ENCODE assay signal across 24 cellular contexts in the genomic region with DNA sequence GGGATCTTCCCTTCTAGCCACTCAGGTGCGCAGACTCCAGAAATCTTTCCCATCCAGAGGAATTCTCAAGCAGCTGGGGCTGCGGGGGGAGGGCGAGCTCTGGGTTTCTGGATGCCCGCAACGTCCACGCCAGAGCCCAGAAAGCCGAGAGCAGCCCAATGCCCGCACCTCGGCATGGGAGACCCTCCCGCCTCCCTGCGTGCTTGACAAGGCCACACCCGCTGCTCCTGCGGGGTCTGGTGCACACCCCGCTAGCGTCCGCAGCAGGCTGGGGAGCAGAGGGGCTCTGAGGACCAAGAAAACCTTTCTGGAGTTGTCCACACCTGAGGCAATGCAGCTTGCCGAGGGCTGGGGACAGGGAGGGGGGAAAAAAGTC.
DNase-seq lines count a peak whose midpoint lies in the region; ATAC-seq and TF ChIP-seq lines count a peak whose summit lies in the region.
"Had no signal": no experiment of that assay in that cellular context is flagged by ENCODE, and none has a peak within 500 bp of the region (broad histone marks: within the 10 kb centered on the region; RNA-seq: fewer than 3 reads in every experiment).

No MANE protein-coding gene starts in this region.

- H2AFZ ChIP-seq in SK-N-SH (ENCODE audit: low read depth): no peak overlapping the region
- H2AFZ ChIP-seq: GM23248 had no signal

- no peaks in the 10 kb centered on the region for H3K27me3 Mint-ChIP-seq in endodermal cell (ENCODE audit: insufficient read depth)
- no peaks in the 10 kb centered on the region for H3K27me3 Mint-ChIP-seq in activated T-cell treated with anti-CD3 and anti-CD28 coated beads, Interleukin-2, amount 50 U/mL, for 72 hours (ENCODE audit: low read depth)
- H3K27me3 Mint-ChIP-seq: CD4-positive, alpha-beta memory T cell had no signal

- H3K4me1 ChIP-seq in SK-N-SH (ENCODE audit: control insufficient read depth in 1 of 2, insufficient read depth in 2 of 2, low read depth in 1 of 2, low read length in 1 of 2): peaks cover 0 to 5% of the 10 kb centered on the region in 2 experiments; a peak in 1 of 4 replicates
- no peaks in the 10 kb centered on the region for H3K4me1 ChIP-seq in endodermal cell (ENCODE audit: control insufficient read depth, insufficient read depth, low read length)
- peaks cover 7% of the 10 kb centered on the region for H3K4me1 ChIP-seq in iPS-18a (ENCODE audit: control insufficient read depth, low read depth, low read length)
- H3K4me1 ChIP-seq in rectal smooth muscle tissue (ENCODE audit: control insufficient read depth, insufficient read depth, low read length): peaks cover 6% of the 10 kb centered on the region
- peaks cover 0 to 4% of the 10 kb centered on the region in 2 donors for H3K4me1 ChIP-seq in adrenal gland (replicated peaks in 1 of 2)
- H3K4me1 ChIP-seq: SJCRH30 had no signal

- ATAC-seq in SK-N-SH treated with all-trans-retinoic acid at 6 μM for 48 hours: no peak
- ATAC-seq in activated T-cell treated with anti-CD3 and anti-CD28 coated beads, Interleukin-2, amount 50 U/mL, for 72 hours (replicated peaks in 1 of 2): no peak
- ATAC-seq: GM12878 had no signal

- H3K4me1 Mint-ChIP-seq in endodermal cell: no peaks in the 10 kb centered on the region
- H3K4me1 Mint-ChIP-seq in activated T-cell treated with anti-CD3 and anti-CD28 coated beads, Interleukin-2, amount 50 U/mL, for 72 hours (ENCODE audit: low read depth): no peaks in the 10 kb centered on the region

- H3K4me2 ChIP-seq in SK-N-SH: no peak overlapping the region
- H3K4me2 ChIP-seq: BLaER1 treated with 17β-estradiol and CSF1 and Interleukin-3, amounts not matched to agents 10 nM and 100 nM had no signal

- peaks cover 66% of the 10 kb centered on the region for H3K36me3 Mint-ChIP-seq in endodermal cell (ENCODE audit: low read depth)
- peaks cover 13 to 25% of the 10 kb centered on the region in 2 donors for H3K36me3 Mint-ChIP-seq in activated T-cell treated with anti-CD3 and anti-CD28 coated beads, Interleukin-2, amount 50 U/mL, for 72 hours (ENCODE audit: insufficient read depth in 2 of 2)

- CTCF ChIA-PET in SK-N-SH (lab: Yijun Ruan, JAX): no interaction called here

- TF ChIP-seq POLR2A in adrenal gland (IDR thresholded peaks at IDR 0.05): no peak

- no peaks in the 10 kb centered on the region for H3K9me2 ChIP-seq in SK-N-SH

- TF ChIP-seq CTCF in SK-N-SH (IDR thresholded peaks at IDR 0.05) (no peak), endodermal cell (conservative IDR thresholded peaks at IDR 0.05) (no peak), adrenal gland (IDR thresholded peaks at IDR 0.05) (no peak)

- no peak for TF ChIP-seq RAD21 in SK-N-SH (IDR thresholded peaks at IDR 0.05; ENCODE audit: low read length)

- POLR2A ChIA-PET in SK-N-SH (lab: Yijun Ruan, JAX): no interaction called here

- H3K27ac ChIP-seq in SK-N-SH (ENCODE audit: low read depth in 2 of 2, low read length in 1 of 2) (no peak overlapping the region), endodermal cell (ENCODE audit: low read depth, low read length) (no peak overlapping the region), iPS-18a (ENCODE audit: low read length) (no peak overlapping the region), rectal smooth muscle tissue (ENCODE audit: low read depth, low read length) (peak overlapping the region; percentile 64), adrenal gland (peak overlapping the region in 1 of 5 donors; percentile 5)
- H3K27ac ChIP-seq: 22Rv1; BLaER1 treated with 17β-estradiol and CSF1 and Interleukin-3, amounts not matched to agents 10 nM and 100 nM; GM23248; SJCRH30 had no signal

- H3K4me3 Mint-ChIP-seq in endodermal cell: no peak overlapping the region
- H3K4me3 Mint-ChIP-seq in activated T-cell treated with anti-CD3 and anti-CD28 coated beads, Interleukin-2, amount 50 U/mL, for 72 hours: no peak overlapping the region
- H3K4me3 Mint-ChIP-seq: CD4-positive, alpha-beta memory T cell had no signal

- TF ChIP-seq EP300 in SK-N-SH (IDR thresholded peaks at IDR 0.05; ENCODE audit: borderline replicate concordance in 1 of 2, low read depth in 1 of 2, low read length in 1 of 2): no peak

- peaks cover 4% of the 10 kb centered on the region for H3F3A ChIP-seq in SK-N-SH (replicated peaks; ENCODE audit: insufficient read depth)

- 98% methylated on average over 17 of the region's 17 CpGs for WGBS in SK-N-SH (ENCODE audit: low lambda C conversion rate)
- WGBS in endodermal cell (ENCODE audit: insufficient coverage in 1 of 2, insufficient read length in 1 of 2), 2 experiments: 89 to 96% methylated on average over 13 to 17 of the region's 17 CpGs
- 84 to 97% (median 88%) methylated on average over 7 to 17 of the region's 17 CpGs for WGBS in adrenal gland, 4 donors

- H3K9me3 ChIP-seq in SK-N-SH (no peaks in the 10 kb centered on the region), endodermal cell (ENCODE audit: control insufficient read depth, low read length) (peaks cover 4% of the 10 kb centered on the region), iPS-18a (ENCODE audit: control insufficient read depth, low read depth, low read length) (no peaks in the 10 kb centered on the region), adrenal gland (replicated peaks in 1 of 3) (peaks cover 0 to 5% (median 0%) of the 10 kb centered on the region in 3 donors)
- H3K9me3 ChIP-seq: Caco-2 had no signal

- intact Hi-C loops in adrenal gland (cut with DNase I): no loop called here

- H3K9me3 Mint-ChIP-seq in endodermal cell: peaks cover 8% of the 10 kb centered on the region
- peaks cover under 1 to 1% of the 10 kb centered on the region in 2 donors for H3K9me3 Mint-ChIP-seq in activated T-cell treated with anti-CD3 and anti-CD28 coated beads, Interleukin-2, amount 50 U/mL, for 72 hours

- H3K4me3 ChIP-seq in SK-N-SH (ENCODE audit: low read depth in 2 of 2, low read length in 1 of 2) (no peak overlapping the region), endodermal cell (ENCODE audit: low read length) (no peak overlapping the region), iPS-18a (ENCODE audit: low read length) (peak overlapping the region; percentile 51), rectal smooth muscle tissue (ENCODE audit: low read length) (no peak overlapping the region), adrenal gland (no peak overlapping the region)
- H3K4me3 ChIP-seq: BLaER1 treated with 17β-estradiol and CSF1 and Interleukin-3, amounts not matched to agents 10 nM and 100 nM; GM12878; GM23248; Peyer's patch; SJCRH30 had no signal

- peak; percentile 27 for DNase-seq in SK-N-SH
- DNase-seq in endodermal cell: peak; percentile 55
- no peak for DNase-seq in pons (ENCODE audit: low spot score)
- DNase-seq in activated T-cell treated with anti-CD3 and anti-CD28 coated beads, Interleukin-2, amount 50 U/mL, for 72 hours: no peak
- DNase-seq in adrenal gland: no peak
- DNase-seq: ACHN; Caco-2; CD4-positive, alpha-beta memory T cell; DND-41; GM23248; Kasumi-1; NCI-H1048; NCI-H1417 treated with DMSO at 0.1 percent for 48 hours; NCI-H187; NCI-H446; NCI-H526; Peyer's patch; SJCRH30 had no signal

- H4K20me1 ChIP-seq in SK-N-SH (ENCODE audit: insufficient read depth): peaks cover 48% of the 10 kb centered on the region

- no peak overlapping the region for H3K27ac Mint-ChIP-seq in endodermal cell
- H3K27ac Mint-ChIP-seq in activated T-cell treated with anti-CD3 and anti-CD28 coated beads, Interleukin-2, amount 50 U/mL, for 72 hours: no peak overlapping the region
- H3K27ac Mint-ChIP-seq: CD4-positive, alpha-beta memory T cell had no signal

- peaks cover 71% of the 10 kb centered on the region for H3K79me2 ChIP-seq in SK-N-SH (ENCODE audit: insufficient read depth)

- H3K27me3 ChIP-seq in SK-N-SH (ENCODE audit: insufficient read depth): no peaks in the 10 kb centered on the region
- no peaks in the 10 kb centered on the region for H3K27me3 ChIP-seq in endodermal cell (ENCODE audit: control insufficient read depth, insufficient read depth, low read length, poor library complexity, severe bottlenecking)
- peaks cover 63% of the 10 kb centered on the region for H3K27me3 ChIP-seq in iPS-18a (ENCODE audit: control insufficient read depth, insufficient read depth, low read length)
- no peaks in the 10 kb centered on the region for H3K27me3 ChIP-seq in rectal smooth muscle tissue (ENCODE audit: control insufficient read depth, insufficient read depth, low read length)
- H3K27me3 ChIP-seq in adrenal gland: no peaks in the 10 kb centered on the region
- H3K27me3 ChIP-seq: BLaER1 treated with 17β-estradiol and CSF1 and Interleukin-3, amounts not matched to agents 10 nM and 100 nM; Peyer's patch; SJCRH30 had no signal

- H3K36me3 ChIP-seq in SK-N-SH (replicated peaks in 1 of 2; ENCODE audit: control insufficient read depth in 1 of 2, insufficient read depth in 2 of 2, low read length in 1 of 2): peaks cover 43 to 51% of the 10 kb centered on the region in 2 experiments
- peaks cover 71% of the 10 kb centered on the region for H3K36me3 ChIP-seq in endodermal cell (ENCODE audit: control insufficient read depth, insufficient read depth, low read length)
- no peaks in the 10 kb centered on the region for H3K36me3 ChIP-seq in iPS-18a (ENCODE audit: control insufficient read depth, low read depth, low read length)
- peaks cover 32% of the 10 kb centered on the region for H3K36me3 ChIP-seq in rectal smooth muscle tissue (ENCODE audit: control insufficient read depth, insufficient read depth, low read length)
- H3K36me3 ChIP-seq in adrenal gland (replicated peaks in 1 of 2): peaks cover 0 to 55% of the 10 kb centered on the region in 2 donors

- no peak overlapping the region for H3K9ac ChIP-seq in SK-N-SH
- H3K9ac ChIP-seq in endodermal cell (ENCODE audit: extremely low read depth, low read length, poor library complexity, severe bottlenecking): no peak overlapping the region
- H3K9ac ChIP-seq in iPS-18a (ENCODE audit: low read length): no peak overlapping the region
- no peak overlapping the region for H3K9ac ChIP-seq in rectal smooth muscle tissue (ENCODE audit: low read length)
- H3K9ac ChIP-seq: BLaER1 treated with 17β-estradiol and CSF1 and Interleukin-3, amounts not matched to agents 10 nM and 100 nM; GM23248 had no signal

TF ChIP-seq in SK-N-SH treated with all-trans-retinoic acid at 6 μM for 48 hours, 23 proteins besides CTCF, POLR2A, EP300 and RAD21 (continues in another document):
- TF ChIP-seq PPARA (CRISPR knock-in tag; IDR thresholded peaks at IDR 0.05; ENCODE audit: borderline replicate concordance) (no peak), ESRRG (CRISPR knock-in tag; IDR thresholded peaks at IDR 0.05) (no peak), OSR1 (CRISPR knock-in tag; IDR thresholded peaks at IDR 0.05) (no peak), ZFP3 (CRISPR knock-in tag; IDR thresholded peaks at IDR 0.05) (no peak), ZNF70 (CRISPR knock-in tag; IDR thresholded peaks at IDR 0.05) (no peak)

Comparison
In these comparisons a context has a peak if more than half of its experiments do, and no peak if none do; other contexts are left out.
1. DNase-seq: peak in SK-N-SH (single experiment) and endodermal cell (single experiment); none in pons (single experiment), activated T-cell treated with anti-CD3 and anti-CD28 coated beads, Interleukin-2, amount 50 U/mL, for 72 hours (0 of 2) and adrenal gland (0 of 7).